Comparison of ENCODE assay signal across 8 cellular contexts in genomic region chr6:71404145-71404966, GRCh38.
DNase-seq lines count a peak whose midpoint lies in the region; ATAC-seq and TF ChIP-seq lines count a peak whose summit lies in the region.

No MANE protein-coding gene starts in this region.

- H3K9me3 ChIP-seq in HUES64 (ENCODE audit: insufficient read depth, low read depth, low read length) (no peaks in the 10 kb centered on the region), suprapubic skin (no peaks in the 10 kb centered on the region)

- TF ChIP-seq EP300 in suprapubic skin (IDR thresholded peaks at IDR 0.05) = no peak

- ATAC-seq in GM19452 (IDR thresholded peaks at IDR 0.05; ENCODE audit: unreplicated experiment) = no peak

- intact Hi-C loops in activated T-helper 1 cell treated with anti-CD3 and anti-CD28 coated beads, Interleukin-12 subunit alpha, Interleukin-12 subunit beta, Interleukin-2, Interleukin-4 antibody, amounts not matched to agents 30 ng/mL and 10 ng/mL and 1 ng/mL, durations not matched to agents 14 hours and 24 hours and 36 hours (cut with micrococcal nuclease) = no loop called here

- peak overlapping the region; percentile 11; the same call in 1 of the 2 replicates for H3K9ac ChIP-seq in HUES64 (ENCODE audit: low read depth, low read length)

- H3K4me1 Mint-ChIP-seq in activated naive CD4-positive, alpha-beta T cell treated with anti-CD3 and anti-CD28 coated beads, Interleukin-2, amount 10 ng/mL, durations not matched to agents 7 days and 5 days = peaks cover 1% of the 10 kb centered on the region
- H3K4me1 Mint-ChIP-seq in activated T-helper 1 cell treated with anti-CD3 and anti-CD28 coated beads, Interleukin-12 subunit alpha, Interleukin-12 subunit beta, Interleukin-2, Interleukin-4 antibody, amounts not matched to agents 30 ng/mL and 10 ng/mL and 1 ng/mL, durations not matched to agents 14 hours and 24 hours and 36 hours (ENCODE audit: low read depth) = no peaks in the 10 kb centered on the region

- H3K4me3 ChIP-seq in HUES64 (ENCODE audit: low read length) = no peak overlapping the region; the same call in 1 of the 2 replicates
- H3K4me3 ChIP-seq in cardiac fibroblast (replicated peaks in 1 of 2; ENCODE audit: low read depth in 2 of 2, low read length in 2 of 2) = peak overlapping the region in 1 of 2 donors; percentile 42
- peak overlapping the region; percentile 28 for H3K4me3 ChIP-seq in kidney epithelial cell (ENCODE audit: low read depth, low read length)
- no peak overlapping the region for H3K4me3 ChIP-seq in suprapubic skin

- no peaks in the 10 kb centered on the region for H3K36me3 Mint-ChIP-seq in activated naive CD4-positive, alpha-beta T cell treated with anti-CD3 and anti-CD28 coated beads, Interleukin-2, amount 10 ng/mL, durations not matched to agents 7 days and 5 days
- no peaks in the 10 kb centered on the region for H3K36me3 Mint-ChIP-seq in activated T-helper 1 cell treated with anti-CD3 and anti-CD28 coated beads, Interleukin-12 subunit alpha, Interleukin-12 subunit beta, Interleukin-2, Interleukin-4 antibody, amounts not matched to agents 30 ng/mL and 10 ng/mL and 1 ng/mL, durations not matched to agents 14 hours and 24 hours and 36 hours (ENCODE audit: low read depth)

- no peaks in the 10 kb centered on the region for H3K9me3 Mint-ChIP-seq in activated naive CD4-positive, alpha-beta T cell treated with anti-CD3 and anti-CD28 coated beads, Interleukin-2, amount 10 ng/mL, durations not matched to agents 7 days and 5 days
- H3K9me3 Mint-ChIP-seq in activated T-helper 1 cell treated with anti-CD3 and anti-CD28 coated beads, Interleukin-12 subunit alpha, Interleukin-12 subunit beta, Interleukin-2, Interleukin-4 antibody, amounts not matched to agents 30 ng/mL and 10 ng/mL and 1 ng/mL, durations not matched to agents 14 hours and 24 hours and 36 hours = peaks cover 7% of the 10 kb centered on the region

- TF ChIP-seq POLR2A in suprapubic skin (IDR thresholded peaks at IDR 0.05) = no peak

- H3K27ac Mint-ChIP-seq in activated naive CD4-positive, alpha-beta T cell treated with anti-CD3 and anti-CD28 coated beads, Interleukin-2, amount 10 ng/mL, durations not matched to agents 7 days and 5 days = no peak overlapping the region
- H3K27ac Mint-ChIP-seq in activated T-helper 1 cell treated with anti-CD3 and anti-CD28 coated beads, Interleukin-12 subunit alpha, Interleukin-12 subunit beta, Interleukin-2, Interleukin-4 antibody, amounts not matched to agents 30 ng/mL and 10 ng/mL and 1 ng/mL, durations not matched to agents 14 hours and 24 hours and 36 hours = no peak overlapping the region

- H3K36me3 ChIP-seq in HUES64 (ENCODE audit: insufficient read depth, low read length) (no peaks in the 10 kb centered on the region), kidney epithelial cell (ENCODE audit: control insufficient read depth, insufficient read depth, low read length) (peaks cover 5% of the 10 kb centered on the region), suprapubic skin (no peaks in the 10 kb centered on the region)

- TF ChIP-seq CTCF in cardiac fibroblast (IDR thresholded peaks at IDR 0.05; ENCODE audit: low read depth, low read length) (no peak), kidney epithelial cell (IDR thresholded peaks at IDR 0.05; ENCODE audit: insufficient read depth, low read length, poor library complexity, severe bottlenecking) (no peak), suprapubic skin (IDR thresholded peaks at IDR 0.05) (no peak)

- H3K4me3 Mint-ChIP-seq in activated naive CD4-positive, alpha-beta T cell treated with anti-CD3 and anti-CD28 coated beads, Interleukin-2, amount 10 ng/mL, durations not matched to agents 7 days and 5 days = no peak overlapping the region
- no peak overlapping the region for H3K4me3 Mint-ChIP-seq in activated T-helper 1 cell treated with anti-CD3 and anti-CD28 coated beads, Interleukin-12 subunit alpha, Interleukin-12 subunit beta, Interleukin-2, Interleukin-4 antibody, amounts not matched to agents 30 ng/mL and 10 ng/mL and 1 ng/mL, durations not matched to agents 14 hours and 24 hours and 36 hours

- H3K27me3 ChIP-seq in HUES64 (ENCODE audit: insufficient read depth, low read length) (no peaks in the 10 kb centered on the region), kidney epithelial cell (ENCODE audit: control insufficient read depth, insufficient read depth, low read length) (no peaks in the 10 kb centered on the region), suprapubic skin (no peaks in the 10 kb centered on the region)

- DNase-seq in cardiac fibroblast (ENCODE audit: low read depth in 2 of 2) (peak; percentile 88 to 94), kidney epithelial cell (ENCODE audit: low read depth) (peak; percentile 83), suprapubic skin (ENCODE audit: low spot score in 2 of 2) (no peak), T-helper 1 cell (no peak)
- no peak for DNase-seq in activated naive CD4-positive, alpha-beta T cell treated with anti-CD3 and anti-CD28 coated beads, Interleukin-2, amount 10 ng/mL, durations not matched to agents 7 days and 5 days
- no peak for DNase-seq in activated T-helper 1 cell treated with anti-CD3 and anti-CD28 coated beads, Interleukin-12 subunit alpha, Interleukin-12 subunit beta, Interleukin-2, Interleukin-4 antibody, amounts not matched to agents 30 ng/mL and 10 ng/mL and 1 ng/mL, durations not matched to agents 14 hours and 24 hours and 36 hours (ENCODE audit: low spot score)

- peaks cover 5% of the 10 kb centered on the region for H3K27me3 Mint-ChIP-seq in activated naive CD4-positive, alpha-beta T cell treated with anti-CD3 and anti-CD28 coated beads, Interleukin-2, amount 10 ng/mL, durations not matched to agents 7 days and 5 days
- peaks cover 12% of the 10 kb centered on the region for H3K27me3 Mint-ChIP-seq in activated T-helper 1 cell treated with anti-CD3 and anti-CD28 coated beads, Interleukin-12 subunit alpha, Interleukin-12 subunit beta, Interleukin-2, Interleukin-4 antibody, amounts not matched to agents 30 ng/mL and 10 ng/mL and 1 ng/mL, durations not matched to agents 14 hours and 24 hours and 36 hours (ENCODE audit: insufficient read depth)

- WGBS in HUES64 = 88% methylated on average over 3 of the region's 4 CpGs
- WGBS in suprapubic skin = 57% methylated on average over 4 of the region's 4 CpGs

- peak overlapping the region; percentile 48 for H3K27ac ChIP-seq in HUES64 (ENCODE audit: low read depth, low read length)
- H3K27ac ChIP-seq in suprapubic skin = peak overlapping the region; percentile 30

- H3K4me1 ChIP-seq in HUES64 (ENCODE audit: insufficient read depth, low read length) (peaks cover 72% of the 10 kb centered on the region), suprapubic skin (no peaks in the 10 kb centered on the region)

- CTCF ChIA-PET in activated naive CD4-positive, alpha-beta T cell treated with anti-CD3 and anti-CD28 coated beads, Interleukin-2, amount 10 ng/mL, durations not matched to agents 7 days and 5 days (lab: Charles Lee) = interaction anchor here (0.6 kb wide), 1 partner anchor 20 kb away, joined by 3 read pairs; no protein-coding TSS in a partner anchor

Comparison
In these comparisons a context has a peak if more than half of its experiments do, and no peak if none do; other contexts are left out.
1. DNase-seq: peak in cardiac fibroblast (2 of 2) and kidney epithelial cell (single experiment); none in suprapubic skin (0 of 2), T-helper 1 cell (0 of 5), activated naive CD4-positive, alpha-beta T cell treated with anti-CD3 and anti-CD28 coated beads, Interleukin-2, amount 10 ng/mL, durations not matched to agents 7 days and 5 days (single experiment) and activated T-helper 1 cell treated with anti-CD3 and anti-CD28 coated beads, Interleukin-12 subunit alpha, Interleukin-12 subunit beta, Interleukin-2, Interleukin-4 antibody, amounts not matched to agents 30 ng/mL and 10 ng/mL and 1 ng/mL, durations not matched to agents 14 hours and 24 hours and 36 hours (single experiment).